8 cellular contexts compared by ENCODE assay signal in the genomic region with DNA sequence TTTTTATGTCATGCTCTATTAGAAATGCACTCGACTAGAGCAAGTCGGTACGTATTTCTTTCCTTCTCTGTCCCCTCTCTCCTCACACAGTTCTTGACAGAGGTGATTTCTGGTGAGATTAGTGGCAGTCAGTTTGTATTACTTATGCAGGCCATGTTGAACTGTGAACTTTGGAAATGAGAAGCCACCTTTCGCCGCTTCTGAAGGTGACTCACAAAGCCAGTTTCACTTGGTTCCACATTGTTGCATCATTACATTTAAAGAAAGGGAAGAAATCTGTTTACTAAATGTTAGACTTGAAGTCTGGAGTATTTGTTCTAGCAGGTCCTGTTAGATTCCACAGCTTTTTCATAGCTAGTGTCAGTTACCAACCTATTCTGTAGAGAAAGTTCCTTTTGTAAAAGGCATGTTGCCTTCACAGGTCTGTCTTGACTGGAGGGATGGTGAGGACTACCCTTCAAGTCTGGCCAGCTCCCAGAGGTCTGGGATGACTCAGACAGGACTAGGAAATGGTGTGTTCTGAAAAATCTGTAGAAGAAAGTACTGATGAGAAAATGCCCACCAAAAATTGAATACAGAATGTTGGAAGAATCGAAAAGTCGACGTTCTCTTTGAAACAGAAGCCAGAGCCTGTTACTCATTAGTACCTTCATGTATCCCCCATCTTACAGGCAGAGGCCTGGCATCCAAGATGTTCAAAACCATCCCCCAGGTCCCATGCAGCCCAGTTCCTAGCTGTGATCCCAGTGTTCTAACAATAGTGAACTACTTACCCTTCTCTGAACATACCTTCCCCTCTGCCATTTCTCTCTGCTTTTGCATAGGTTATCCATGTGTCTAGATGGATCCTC.
DNase-seq lines count a peak whose midpoint lies in the region; ATAC-seq and TF ChIP-seq lines count a peak whose summit lies in the region.

No MANE protein-coding gene starts in this region.

- no peak overlapping the region for H3K4me3 Mint-ChIP-seq in nephron

- H3K27ac Mint-ChIP-seq in nephron = peak overlapping the region; percentile 11 to 81 (median 32)

- H3K4me3 ChIP-seq in AG09309 (ENCODE audit: control insufficient read depth, low read depth, low read length) = no peak overlapping the region
- no peak overlapping the region for H3K4me3 ChIP-seq in astrocyte of the cerebellum (ENCODE audit: low read depth, low read length)

- DNase-seq in AG09309 (ENCODE audit: low read depth) (peak; percentile 64), astrocyte of the cerebellum (ENCODE audit: low read depth) (peak; percentile 66), putamen (ENCODE audit: low spot score) (no peak), NCI-H1930 (lab: John Stamatoyannopoulos, UW) (no peak), NCI-H748 treated with DMSO at 0.1 percent for 48 hours (lab: John Stamatoyannopoulos, UW) (no peak)

- TF ChIP-seq CTCF in AG09309 (IDR thresholded peaks at IDR 0.05; ENCODE audit: control insufficient read depth, insufficient read depth, low read depth, low read length, missing control alignments) (no peak), astrocyte of the cerebellum (IDR thresholded peaks at IDR 0.05; ENCODE audit: low read depth, low read length, missing control alignments) (no peak), nephron (IDR thresholded peaks at IDR 0.05; ENCODE audit: unreplicated experiment in 3 of 3) (no peak)

- H3K9me3 Mint-ChIP-seq in nephron = no peaks in the 10 kb centered on the region

- in situ Hi-C loops in astrocyte of the cerebellum (cut with HindIII; ENCODE audit: low sequenced_read_pairs) = no loop called here

- H3K36me3 Mint-ChIP-seq in nephron (ENCODE audit: low read depth) = no peaks in the 10 kb centered on the region

- peak; percentile 67 for ATAC-seq in GM19023 (IDR thresholded peaks at IDR 0.05; ENCODE audit: unreplicated experiment)
- peak; percentile 68 for ATAC-seq in HG03108 (IDR thresholded peaks at IDR 0.05; ENCODE audit: unreplicated experiment)

- H3K4me1 Mint-ChIP-seq in nephron = peaks cover 37% of the 10 kb centered on the region

- H3K27me3 Mint-ChIP-seq in nephron (ENCODE audit: low read depth) = no peaks in the 10 kb centered on the region

Comparison
In these comparisons a context has a peak if more than half of its experiments do, and no peak if none do; other contexts are left out.
1. DNase-seq: peak in AG09309 (single experiment) and astrocyte of the cerebellum (single experiment); none in putamen (single experiment), NCI-H1930 (0 of 2) and NCI-H748 treated with DMSO at 0.1 percent for 48 hours (single experiment).